In genomic region chr1:28208818-28209441, GRCh38 we compare ENCODE assay signal across 8 cellular contexts. TPM values are rescaled to one million over a fixed set of nuclear protein-coding genes. Genes with fewer than 3 reads are reported as not detected.
A peak's percentile ranks its signal among the peaks of the same experiment; 100 is the strongest.
DNase-seq lines count a peak whose midpoint lies in the region; ATAC-seq and TF ChIP-seq lines count a peak whose summit lies in the region.

No MANE protein-coding gene starts in this region.

- no peak overlapping the region for H2BK120ac ChIP-seq in trophoblast cell (ENCODE audit: insufficient read depth, low read length, poor library complexity)

- DNase-seq in Caco-2, result peak; percentile 40 to 49
- peak; percentile 37 for DNase-seq in HuH-7 (ENCODE audit: low spot score)
- DNase-seq in RPMI8226, result peak; percentile 70
- DNase-seq in activated naive CD4-positive, alpha-beta T cell treated with Interleukin-2 at 50 U/mL for 16 hours, result peak; percentile 69
- peak; percentile 79 for DNase-seq in globus pallidus (ENCODE audit: low spot score)
- peak; percentile 59 to 80 for DNase-seq in trophoblast cell

- H3K36me3 Mint-ChIP-seq in Caco-2 (ENCODE audit: insufficient read depth, unreplicated experiment), result peaks cover 27% of the 10 kb centered on the region

- H3K4me3 ChIP-seq in Caco-2 (ENCODE audit: low read depth, low read length) (no peak overlapping the region), trophoblast cell (ENCODE audit: low read depth, low read length) (no peak overlapping the region)

- no peak overlapping the region for H3K18ac ChIP-seq in trophoblast cell (ENCODE audit: low read length)

- no peak overlapping the region for H3K4ac ChIP-seq in trophoblast cell (ENCODE audit: low read depth, low read length)

- no peaks in the 10 kb centered on the region for H3K27me3 Mint-ChIP-seq in Caco-2 (ENCODE audit: insufficient read depth, unreplicated experiment)

- H3K27me3 ChIP-seq in Caco-2 (replicated peaks; ENCODE audit: control insufficient read depth, insufficient read depth, low read length), result no peaks in the 10 kb centered on the region
- H3K27me3 ChIP-seq in trophoblast cell (ENCODE audit: insufficient read depth, low read length), result no peaks in the 10 kb centered on the region

- no peak overlapping the region for H3K27ac Mint-ChIP-seq in Caco-2 (ENCODE audit: unreplicated experiment)

- no peak overlapping the region for H2AFZ ChIP-seq in trophoblast cell (ENCODE audit: insufficient read depth, low read length, poor library complexity)

- ATAC-seq in GM21619 (IDR thresholded peaks at IDR 0.05; ENCODE audit: unreplicated experiment) (no peak), HG03469 (IDR thresholded peaks at IDR 0.05; ENCODE audit: unreplicated experiment) (no peak)

- no peak overlapping the region for H2BK12ac ChIP-seq in trophoblast cell (ENCODE audit: low read length)

- H3K9me3 Mint-ChIP-seq in Caco-2 (ENCODE audit: unreplicated experiment), result no peaks in the 10 kb centered on the region

- BruUV-seq in Caco-2 (replicated peaks; lab: Mats Ljungman, UMichigan), result no TSS peak

- no peak overlapping the region for H3K14ac ChIP-seq in trophoblast cell (ENCODE audit: low read length)

- H4K91ac ChIP-seq in trophoblast cell (ENCODE audit: low read depth, low read length), result no peak overlapping the region

- H3K79me2 ChIP-seq in trophoblast cell (ENCODE audit: control insufficient read depth, insufficient read depth, low read length, poor library complexity), result no peaks in the 10 kb centered on the region

- no peak overlapping the region for H3K23ac ChIP-seq in trophoblast cell (ENCODE audit: low read length)

- no peak overlapping the region for H3K4me3 Mint-ChIP-seq in Caco-2 (ENCODE audit: unreplicated experiment)

- H4K12ac ChIP-seq in trophoblast cell (ENCODE audit: low read depth, low read length), result no peak overlapping the region

- H3K36me3 ChIP-seq in Caco-2 (ENCODE audit: control insufficient read depth, insufficient read depth, low read length) (no peaks in the 10 kb centered on the region), trophoblast cell (ENCODE audit: control insufficient read depth in 1 of 2, insufficient read depth in 2 of 2, low read length in 2 of 2) (peaks cover 23 to 34% of the 10 kb centered on the region in 2 experiments)

- POLR2A ChIA-PET in Caco-2 (lab: Charles Lee), result no interaction called here

- no peaks in the 10 kb centered on the region for H3K4me1 ChIP-seq in Caco-2
- H3K4me1 ChIP-seq in trophoblast cell (ENCODE audit: control insufficient read depth in 1 of 2, insufficient read depth in 2 of 2, low read length in 2 of 2), result no peaks in the 10 kb centered on the region

- no peaks in the 10 kb centered on the region for H3K4me1 Mint-ChIP-seq in Caco-2 (ENCODE audit: low read depth, unreplicated experiment)

- no peak overlapping the region for H3K9ac ChIP-seq in trophoblast cell (ENCODE audit: low read length)

- no peaks in the 10 kb centered on the region for H3K79me1 ChIP-seq in trophoblast cell (ENCODE audit: low read length)

- CTCF ChIA-PET in Caco-2 (lab: Charles Lee), result interaction anchor here (0.6 to 2.3 kb wide), 7 partner anchors 12 to 469 kb away, joined by 3 to 22 read pairs (median 3); partner anchors contain the start of gene EYA3

- H2AK5ac ChIP-seq in trophoblast cell (ENCODE audit: low read length), result no peak overlapping the region

- WGBS in trophoblast cell (ENCODE audit: extremely low coverage, insufficient coverage, insufficient read length), result no CpG with 5 or more reads among the region's 4 CpGs

- peak; percentile 39 to 67 for TF ChIP-seq CTCF in Caco-2 (IDR thresholded peaks at IDR 0.05; ENCODE audit: insufficient read depth in 1 of 2, low read depth in 1 of 2, low read length in 1 of 2, severe bottlenecking in 1 of 2, unreplicated experiment in 1 of 2)

- H2BK5ac ChIP-seq in trophoblast cell (ENCODE audit: low read depth, low read length, poor library complexity), result no peak overlapping the region

- intact Hi-C loops in Caco-2 (cut with micrococcal nuclease; ENCODE audit: unreplicated experiment), result loop anchor here (1.0 kb wide), 1 partner anchor 118 kb away; no protein-coding TSS in a partner anchor

- no peak overlapping the region for H4K8ac ChIP-seq in trophoblast cell (ENCODE audit: low read depth, low read length)

- no peak overlapping the region for H3K4me2 ChIP-seq in trophoblast cell (ENCODE audit: low read length)

- H3K9me3 ChIP-seq in Caco-2, result no peaks in the 10 kb centered on the region
- H3K9me3 ChIP-seq in trophoblast cell (ENCODE audit: insufficient read depth, low read depth, low read length), result no peaks in the 10 kb centered on the region

- H3K27ac ChIP-seq in trophoblast cell (ENCODE audit: low read depth, low read length), result no peak overlapping the region

RNA-seq across cellular contexts. Expression of gene DNAJC8, which starts 23.9 kb away (rescaled TPM):
- 67.3 and 69.4 TPM in 2 replicates for total RNA-seq in Caco-2 (2022)
- polyA plus RNA-seq in trophoblast cell (2013), result 116 and 119 TPM in 2 replicates

RNA-seq across cellular contexts. Expression of gene ATP5IF1, which starts 27.0 kb away (rescaled TPM):
- total RNA-seq in Caco-2 (2022), result 126 and 130 TPM in 2 replicates
- polyA plus RNA-seq in trophoblast cell (2013), result 429 and 430 TPM in 2 replicates

RNA-seq across cellular contexts. Expression of gene PTAFR, which starts 32.4 kb away (rescaled TPM):
- total RNA-seq in Caco-2 (2022), result 0.12 and 0.32 TPM in 2 replicates
- polyA plus RNA-seq in trophoblast cell (2013), result 0.08 and 0.11 TPM in 2 replicates

RNA-seq across cellular contexts. Expression of gene SESN2, which starts 50.4 kb away (rescaled TPM):
- 33.2 and 34.5 TPM in 2 replicates for total RNA-seq in Caco-2 (2022)
- 58.3 and 60.8 TPM in 2 replicates for polyA plus RNA-seq in trophoblast cell (2013)
